7 cellular contexts compared by ENCODE assay signal in genomic region chr15:82044373-82045178, GRCh38. TPM values are rescaled to one million over a fixed set of nuclear protein-coding genes. Genes with fewer than 3 reads are reported as not detected.
DNase-seq lines count a peak whose midpoint lies in the region; TF ChIP-seq lines count a peak whose summit lies in the region.

No MANE protein-coding gene starts in this region.

- peaks cover 20% of the 10 kb centered on the region for H3K27me3 Mint-ChIP-seq in type B pancreatic cell

- intact Hi-C loops in esophagus squamous epithelium (cut with DNase I), result no loop called here

- H3K36me3 ChIP-seq in esophagus squamous epithelium, result no peaks in the 10 kb centered on the region

- peaks cover 10 to 47% (median 13%) of the 10 kb centered on the region in 3 donors for H3K4me1 ChIP-seq in esophagus squamous epithelium

- H3K9me3 ChIP-seq in esophagus squamous epithelium, result no peaks in the 10 kb centered on the region

- DNase-seq in GDM1 (lab: John Stamatoyannopoulos, UW), result peak; percentile 80
- DNase-seq in NCI-H1694 (lab: John Stamatoyannopoulos, UW), result peak; percentile 44
- peak; percentile 7 for DNase-seq in activated T-cell treated with anti-CD3 and anti-CD28 coated beads for 4 hours
- DNase-seq in esophagus squamous epithelium (lab: John Stamatoyannopoulos, UW), result no peak
- peak; percentile 66 for DNase-seq in myocyte (ENCODE audit: low read depth)
- peak; percentile 77 for DNase-seq in type B pancreatic cell (ENCODE audit: extremely low spot score, unreplicated experiment)
- DNase-seq in NK-92 treated with Interleukin-12 subunit alpha and Interleukin-12 subunit beta, amount 100 ng/mL, for 24 hours (lab: John Stamatoyannopoulos, UW), result no peak

- peak overlapping the region; percentile 57 to 88 (median 69) for H3K4me3 ChIP-seq in esophagus squamous epithelium

- 1 to 2% methylated on average over 7 to 20 of the region's 54 CpGs for WGBS in esophagus squamous epithelium, 2 donors

- H3K9me3 Mint-ChIP-seq in type B pancreatic cell, result no peaks in the 10 kb centered on the region

- peak overlapping the region; percentile 97 for H3K4me3 Mint-ChIP-seq in type B pancreatic cell

- H3K27me3 ChIP-seq in esophagus squamous epithelium, result peaks cover 0 to 51% (median 0%) of the 10 kb centered on the region in 4 donors

- H3K36me3 Mint-ChIP-seq in type B pancreatic cell, result peaks cover 14% of the 10 kb centered on the region

- TF ChIP-seq POLR2A in esophagus squamous epithelium (IDR thresholded peaks at IDR 0.05), result no peak

- peaks cover 25% of the 10 kb centered on the region for H3K4me1 Mint-ChIP-seq in type B pancreatic cell (ENCODE audit: unreplicated experiment)

- TF ChIP-seq CTCF in esophagus squamous epithelium (IDR thresholded peaks at IDR 0.05) (no peak), type B pancreatic cell (conservative IDR thresholded peaks at IDR 0.05) (no peak)

- peak overlapping the region in 3 of 4 donors; percentile 94 for H3K27ac ChIP-seq in esophagus squamous epithelium

- peak overlapping the region; percentile 87 for H3K27ac Mint-ChIP-seq in type B pancreatic cell

RNA-seq across cellular contexts. Expression of gene MEX3B, which starts 1.2 kb away (rescaled TPM):
- total RNA-seq in esophagus squamous epithelium (under 1 TPM in 3 of 4 donors, not detected in 1; 0.22 to 0.57 (median 0.26) TPM), myocyte (14.0 and 14.6 TPM in 2 replicates), type B pancreatic cell (ENCODE audit: low replicate concordance) (14.2 and 46.1 TPM in 2 replicates)
- polyA plus RNA-seq in myocyte (2012), result 8.1 TPM

Comparison
In these comparisons a context has a peak if more than half of its experiments do, and no peak if none do; other contexts are left out.
1. DNase-seq: peak in GDM1 (single experiment), NCI-H1694 (single experiment), activated T-cell treated with anti-CD3 and anti-CD28 coated beads for 4 hours (single experiment), myocyte (single experiment) and type B pancreatic cell (single experiment); none in esophagus squamous epithelium (single experiment) and NK-92 treated with Interleukin-12 subunit alpha and Interleukin-12 subunit beta, amount 100 ng/mL, for 24 hours (single experiment).